Comparison of ENCODE assay signal across 8 cellular contexts in the genomic region with DNA sequence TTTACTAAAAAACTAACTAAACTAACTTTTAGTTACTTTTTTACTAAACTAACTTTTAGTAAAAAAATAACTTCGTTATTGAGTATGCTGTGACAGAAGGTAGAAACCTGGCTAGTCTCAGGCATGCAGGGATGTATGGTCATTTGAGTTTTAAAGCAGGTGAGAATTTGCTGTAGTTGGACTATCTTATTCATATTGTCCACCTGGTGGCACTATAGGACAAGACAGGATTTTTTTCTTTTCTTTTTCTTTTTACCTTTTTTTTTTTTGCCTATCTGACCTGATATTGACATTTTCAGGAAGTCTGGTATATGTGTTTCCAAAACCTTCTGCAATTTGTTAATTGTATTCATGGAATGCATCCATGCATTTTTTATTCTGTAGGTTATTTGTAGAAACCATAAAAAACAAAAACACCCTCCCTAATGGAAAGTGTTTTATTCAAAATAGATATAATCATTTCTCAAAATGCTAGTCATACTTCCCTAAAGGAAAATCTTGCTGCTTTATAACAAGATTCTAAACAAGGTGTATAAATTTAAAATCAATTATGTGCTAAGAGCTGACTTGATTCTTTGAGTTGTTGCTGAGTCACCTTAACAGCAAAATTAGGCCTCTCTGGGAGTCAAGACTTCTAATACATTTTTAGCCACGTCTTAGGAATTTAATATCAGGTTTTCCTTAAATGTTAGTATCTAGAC.
DNase-seq lines count a peak whose midpoint lies in the region; ATAC-seq, FAIRE-seq and TF ChIP-seq lines count a peak whose summit lies in the region.

No MANE protein-coding gene starts in this region.

- intact Hi-C loops in Calu3 (cut with micrococcal nuclease; ENCODE audit: unreplicated experiment) (loop anchor here (2.0 to 10.0 kb wide), 3 partner anchors 163 to 1343 kb away; no protein-coding TSS in a partner anchor), HCT116 (cut with micrococcal nuclease) (no loop called here)

- ATAC-seq in HCT116: no peak

- H3K4me1 ChIP-seq in HCT116 (ENCODE audit: control insufficient read depth in 1 of 2, insufficient read depth in 2 of 2, low read length in 2 of 2): no peaks in the 10 kb centered on the region

- DNase-seq in Calu3: peak; percentile 3
- DNase-seq in HCT116 (ENCODE audit: low read depth, low spot score): peak; percentile 2
- DNase-seq in NCI-H2171 treated with DMSO at 0.1 percent for 48 hours (lab: John Stamatoyannopoulos, UW): peak; percentile 45
- peak; percentile 7 for DNase-seq in dermis blood vessel endothelial cell
- peak; percentile 40 for DNase-seq in renal cortical epithelial cell (ENCODE audit: low read depth)
- no peak for DNase-seq in NCI-H187 (lab: John Stamatoyannopoulos, UW)
- DNase-seq in stimulated activated CD4-positive, alpha-beta T cell treated with anti-CD3 and anti-CD28 coated beads, Interleukin-4, amount 100 ng/mL, for 24 hours: no peak
- no peak for DNase-seq in RCC 7860 (ENCODE audit: low spot score)

- H3K9me2 ChIP-seq in HCT116 (ENCODE audit: insufficient read depth): no peaks in the 10 kb centered on the region

- no peak overlapping the region for H3K4me3 ChIP-seq in HCT116 (replicated peaks in 1 of 2; ENCODE audit: low read depth in 1 of 2, low read length in 2 of 2)

- H3K9ac ChIP-seq in HCT116 (ENCODE audit: low read length): no peak overlapping the region

- CTCF ChIA-PET in Calu3 (lab: Charles Lee) (no interaction called here), HCT116 (lab: Charles Lee) (no interaction called here)

- H2AFZ ChIP-seq in HCT116 (ENCODE audit: low read depth, low read length, poor library complexity, severe bottlenecking): no peak overlapping the region

- POLR2A ChIA-PET in HCT116 (lab: Charles Lee): no interaction called here

- no peaks in the 10 kb centered on the region for H3K27me3 Mint-ChIP-seq in Calu3 (ENCODE audit: unreplicated experiment)

- no peaks in the 10 kb centered on the region for H3K79me2 ChIP-seq in HCT116 (ENCODE audit: insufficient read depth, low read length)

- H3K36me3 Mint-ChIP-seq in Calu3 (ENCODE audit: insufficient read depth, unreplicated experiment): no peaks in the 10 kb centered on the region

- H3K27ac Mint-ChIP-seq in Calu3 (ENCODE audit: unreplicated experiment): no peak overlapping the region

- BruUV-seq in Calu3 (replicated peaks; lab: Mats Ljungman, UMichigan): no TSS peak
- BruUV-seq in HCT116 (replicated peaks; lab: Mats Ljungman, UMichigan): no TSS peak

- TF ChIP-seq POLR2A in HCT116 (IDR thresholded peaks at IDR 0.05; ENCODE audit: borderline replicate concordance, extremely low read depth, insufficient read depth, insufficient read length): no peak

- H3K9me3 Mint-ChIP-seq in Calu3 (ENCODE audit: low read depth, unreplicated experiment): no peaks in the 10 kb centered on the region

- H3K27me3 ChIP-seq in HCT116 (ENCODE audit: insufficient read depth, low read length): no peaks in the 10 kb centered on the region

- RAD21 ChIA-PET in HCT116 (lab: Charles Lee; ENCODE audit: low non-redundant PET in 1 of 2, low total read pairs in 2 of 2, uncharacterized antibody in 2 of 2, unreplicated experiment in 2 of 2): no interaction called here

- peak; percentile 38; the same call in 1 of the 2 replicates for TF ChIP-seq RAD21 in HCT116 (IDR thresholded peaks at IDR 0.05; ENCODE audit: low read depth)

- no peaks in the 10 kb centered on the region for H3K4me1 Mint-ChIP-seq in Calu3 (ENCODE audit: low read depth, unreplicated experiment)

- no peaks in the 10 kb centered on the region for H4K20me1 ChIP-seq in HCT116 (ENCODE audit: insufficient read depth)

- H3K27ac ChIP-seq in HCT116 (ENCODE audit: low read depth, low read length): no peak overlapping the region

- FAIRE-seq in RCC 7860 (lab: Jason Lieb, UNC): no peak

- H3K4me2 ChIP-seq in HCT116 (ENCODE audit: low read length): no peak overlapping the region

- H3K36me3 ChIP-seq in HCT116 (ENCODE audit: control insufficient read depth in 1 of 2, insufficient read depth in 2 of 2, low read length in 2 of 2): no peaks in the 10 kb centered on the region

- no peak overlapping the region for H3K4me3 Mint-ChIP-seq in Calu3 (ENCODE audit: low read depth, unreplicated experiment)

- H3K9me3 ChIP-seq in HCT116 (ENCODE audit: control insufficient read depth in 1 of 2, insufficient read depth in 1 of 2, low read depth in 1 of 2, low read length in 2 of 2): peaks cover 0 to 10% of the 10 kb centered on the region in 2 experiments; a peak in 1 of 4 replicates

- TF ChIP-seq CTCF in Calu3 (IDR thresholded peaks at IDR 0.05; ENCODE audit: unreplicated experiment) (peak; percentile 13), HCT116 (IDR thresholded peaks at IDR 0.05 in 2 of 3, conservative IDR thresholded peaks at IDR 0.05 in 1 of 3; ENCODE audit: borderline replicate concordance in 1 of 3, insufficient read depth in 1 of 3, low read depth in 2 of 3, low read length in 2 of 3) (peak; percentile 11 to 54 (median 40); a peak in 5 of 6 replicates)

TF ChIP-seq in HCT116, 20 proteins besides CTCF, POLR2A, EP300 and RAD21:
- TF ChIP-seq EZH2 (IDR thresholded peaks at IDR 0.05) (no peak), ZFX (IDR thresholded peaks at IDR 0.05) (no peak), TCF7L2 (IDR thresholded peaks at IDR 0.05; ENCODE audit: borderline replicate concordance, extremely low read depth, insufficient read depth, insufficient read length) (no peak), CBX3 (IDR thresholded peaks at IDR 0.05; ENCODE audit: low read depth) (no peak), JUND (IDR thresholded peaks at IDR 0.05) (no peak), EGR1 (IDR thresholded peaks at IDR 0.05; ENCODE audit: low read depth) (no peak), EZH2phosphoT487 (IDR thresholded peaks at IDR 0.05; ENCODE audit: borderline replicate concordance) (no peak), CEBPB (IDR thresholded peaks at IDR 0.05; ENCODE audit: low read depth) (no peak)
- TF ChIP-seq, protein P1, sequence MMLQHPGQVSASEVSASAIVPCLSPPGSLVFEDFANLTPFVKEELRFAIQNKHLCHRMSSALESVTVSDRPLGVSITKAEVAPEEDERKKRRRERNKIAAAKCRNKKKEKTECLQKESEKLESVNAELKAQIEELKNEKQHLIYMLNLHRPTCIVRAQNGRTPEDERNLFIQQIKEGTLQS (IDR thresholded peaks at IDR 0.05): no peak
- TF ChIP-seq, protein P2, sequence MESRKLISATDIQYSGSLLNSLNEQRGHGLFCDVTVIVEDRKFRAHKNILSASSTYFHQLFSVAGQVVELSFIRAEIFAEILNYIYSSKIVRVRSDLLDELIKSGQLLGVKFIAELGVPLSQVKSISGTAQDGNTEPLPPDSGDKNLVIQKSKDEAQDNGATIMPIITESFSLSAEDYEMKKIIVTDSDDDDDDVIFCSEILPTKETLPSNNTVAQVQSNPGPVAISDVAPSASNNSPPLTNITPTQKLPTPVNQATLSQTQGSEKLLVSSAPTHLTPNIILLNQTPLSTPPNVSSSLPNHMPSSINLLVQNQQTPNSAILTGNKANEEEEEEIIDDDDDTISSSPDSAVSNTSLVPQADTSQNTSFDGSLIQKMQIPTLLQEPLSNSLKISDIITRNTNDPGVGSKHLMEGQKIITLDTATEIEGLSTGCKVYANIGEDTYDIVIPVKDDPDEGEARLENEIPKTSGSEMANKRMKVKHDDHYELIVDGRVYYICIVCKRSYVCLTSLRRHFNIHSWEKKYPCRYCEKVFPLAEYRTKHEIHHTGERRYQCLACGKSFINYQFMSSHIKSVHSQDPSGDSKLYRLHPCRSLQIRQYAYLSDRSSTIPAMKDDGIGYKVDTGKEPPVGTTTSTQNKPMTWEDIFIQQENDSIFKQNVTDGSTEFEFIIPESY (IDR thresholded peaks at IDR 0.05; ENCODE audit: extremely low read depth, insufficient replicate concordance, low read length): no peak

Comparison
In these comparisons a context has a peak if more than half of its experiments do, and no peak if none do; other contexts are left out.
1. DNase-seq: peak in Calu3 (single experiment), HCT116 (single experiment), NCI-H2171 treated with DMSO at 0.1 percent for 48 hours (single experiment), dermis blood vessel endothelial cell (single experiment) and renal cortical epithelial cell (single experiment); none in NCI-H187 (0 of 2), stimulated activated CD4-positive, alpha-beta T cell treated with anti-CD3 and anti-CD28 coated beads, Interleukin-4, amount 100 ng/mL, for 24 hours (single experiment) and RCC 7860 (single experiment).